Comparison of ENCODE assay signal across 22 cellular contexts in the genomic region with DNA sequence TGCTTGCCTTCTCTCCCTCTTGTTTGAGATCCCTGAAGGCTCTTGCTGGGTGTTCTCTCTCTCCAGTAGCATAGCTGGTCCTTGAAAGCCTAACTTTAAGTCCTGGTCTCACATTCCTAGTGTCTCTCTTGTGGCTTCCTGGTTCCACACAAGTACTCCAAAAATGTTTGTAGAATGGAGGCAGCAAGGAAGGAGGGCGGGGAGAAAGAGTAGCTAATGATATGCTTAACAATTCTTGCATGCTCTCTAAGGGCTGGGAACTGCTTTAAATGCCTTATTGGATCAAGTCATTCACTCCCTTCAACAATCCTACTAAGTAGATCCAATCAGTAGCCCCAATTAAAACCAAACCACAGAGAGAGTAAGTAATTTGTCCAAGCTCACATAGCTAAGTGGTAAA.
DNase-seq lines count a peak whose midpoint lies in the region; ATAC-seq, FAIRE-seq and TF ChIP-seq lines count a peak whose summit lies in the region.
"Had no signal": no experiment of that assay in that cellular context is flagged by ENCODE, and none has a peak within 500 bp of the region (broad histone marks: within the 10 kb centered on the region; RNA-seq: fewer than 3 reads in every experiment).

No MANE protein-coding gene starts in this region.

- ATAC-seq in PC-3: no peak
- ATAC-seq: activated CD8-positive, alpha-beta T cell treated with anti-CD3 and anti-CD28 coated beads, Interleukin-2, amount 10 ng/mL, durations not matched to agents 7 days and 5 days; activated T-cell treated with anti-CD3 and anti-CD28 coated beads, Interleukin-2, amount 50 U/mL, for 4 hours; body of pancreas; CD8-positive, alpha-beta T cell; psoas muscle had no signal

- H3K14ac ChIP-seq in trophoblast cell (ENCODE audit: low read length): no peak overlapping the region

- peak overlapping the region; percentile 11; the same call in 1 of the 2 replicates for H3K9ac ChIP-seq in PC-3 (ENCODE audit: low read length)
- no peak overlapping the region for H3K9ac ChIP-seq in trophoblast cell (ENCODE audit: low read length)

- FAIRE-seq in frontal cortex (lab: Jason Lieb, UNC): no peak
- FAIRE-seq: endometrium, kidney, RCC 7860 had no signal

- no peak overlapping the region for H3K23ac ChIP-seq in trophoblast cell (ENCODE audit: low read length)

- no peak overlapping the region for H4K91ac ChIP-seq in trophoblast cell (ENCODE audit: low read depth, low read length)

- H3K9me3 ChIP-seq in PC-3 (ENCODE audit: low read length) (no peaks in the 10 kb centered on the region), esophagus squamous epithelium (no peaks in the 10 kb centered on the region), trophoblast cell (ENCODE audit: insufficient read depth, low read depth, low read length) (no peaks in the 10 kb centered on the region)
- H3K9me3 ChIP-seq: body of pancreas, psoas muscle, spleen had no signal

- H2BK5ac ChIP-seq in trophoblast cell (ENCODE audit: low read depth, low read length, poor library complexity): no peak overlapping the region

- no peaks in the 10 kb centered on the region for H3K9me2 ChIP-seq in PC-3 (replicated peaks; ENCODE audit: low read length)

- TF ChIP-seq POLR2A in esophagus squamous epithelium (IDR thresholded peaks at IDR 0.05): no peak

- H2AFZ ChIP-seq in PC-3 (ENCODE audit: low read length) (peak overlapping the region; percentile 46; the same call in 1 of the 2 replicates), trophoblast cell (ENCODE audit: insufficient read depth, low read length, poor library complexity) (no peak overlapping the region)
- H2AFZ ChIP-seq: hepatocyte had no signal

- peak overlapping the region; percentile 100 for H3K27ac ChIP-seq in PC-3 (ENCODE audit: low read length)
- peak overlapping the region in 3 of 4 donors; percentile 12 to 31 (median 26) for H3K27ac ChIP-seq in esophagus squamous epithelium
- no peak overlapping the region for H3K27ac ChIP-seq in trophoblast cell (ENCODE audit: low read depth, low read length)
- H3K27ac ChIP-seq: body of pancreas, coronary artery, hepatocyte, psoas muscle, spleen had no signal

- H3K27me3 ChIP-seq in PC-3 (ENCODE audit: low read length) (no peaks in the 10 kb centered on the region), esophagus squamous epithelium (no peaks in the 10 kb centered on the region), trophoblast cell (ENCODE audit: insufficient read depth, low read length) (no peaks in the 10 kb centered on the region)
- H3K27me3 ChIP-seq: body of pancreas, hepatocyte, spleen had no signal

- no peak overlapping the region for H3K18ac ChIP-seq in trophoblast cell (ENCODE audit: low read length)

- no peaks in the 10 kb centered on the region for H3K79me1 ChIP-seq in trophoblast cell (ENCODE audit: low read length)

- no peak overlapping the region for H2AK5ac ChIP-seq in trophoblast cell (ENCODE audit: low read length)

- CTCF ChIA-PET in PC-3 (lab: Charles Lee): no interaction called here

- TF ChIP-seq CTCF in PC-3 (conservative IDR thresholded peaks at IDR 0.05; ENCODE audit: low read depth, low read length) (no peak), esophagus squamous epithelium (IDR thresholded peaks at IDR 0.05) (no peak)

- H3K4me1 ChIP-seq in PC-3 (ENCODE audit: insufficient read depth, low read length) (peaks cover 32% of the 10 kb centered on the region), esophagus squamous epithelium (peaks cover 0 to 38% (median 0%) of the 10 kb centered on the region in 3 donors), trophoblast cell (ENCODE audit: control insufficient read depth in 1 of 2, insufficient read depth in 2 of 2, low read length in 2 of 2) (no peaks in the 10 kb centered on the region)
- H3K4me1 ChIP-seq: body of pancreas, psoas muscle, spleen had no signal

- DNase-seq in EH (ENCODE audit: low read depth) (peak; percentile 79), PC-3 (no peak), esophagus squamous epithelium (lab: John Stamatoyannopoulos, UW) (no peak), trophoblast cell (peak; percentile 47 to 67), NCI-H345 treated with DMSO at 0.1 percent for 48 hours (lab: John Stamatoyannopoulos, UW; ENCODE audit: unreplicated experiment) (no peak), NCI-H524 treated with DMSO at 0.1 percent for 48 hours (lab: John Stamatoyannopoulos, UW) (no peak), NCI-H69 (lab: John Stamatoyannopoulos, UW) (no peak), frontal cortex (ENCODE audit: low spot score in 2 of 2) (no peak)
- DNase-seq: activated CD4-positive, CD25-positive, alpha-beta regulatory T cell; activated CD8-positive, alpha-beta T cell treated with anti-CD3 and anti-CD28 coated beads, Interleukin-2, amount 10 ng/mL, durations not matched to agents 7 days and 5 days; activated T-cell treated with anti-CD3 and anti-CD28 coated beads, Interleukin-2, amount 50 U/mL, for 4 hours; body of pancreas; CD8-positive, alpha-beta T cell; DMS79 treated with DMSO at 0.1 percent for 48 hours; kidney; NCI-H226; psoas muscle; spleen had no signal

- POLR2A ChIA-PET in PC-3 (lab: Charles Lee; ENCODE audit: unreplicated experiment): no interaction called here

- H4K8ac ChIP-seq in trophoblast cell (ENCODE audit: low read depth, low read length): no peak overlapping the region

- BruUV-seq in PC-3 (replicated peaks; lab: Mats Ljungman, UMichigan): no TSS peak

- H3F3A ChIP-seq in PC-3 (ENCODE audit: low read length, unreplicated experiment): no peaks in the 10 kb centered on the region

- intact Hi-C loops in PC-3 (cut with micrococcal nuclease) (loop anchor here (5.0 to 10.0 kb wide), 3 partner anchors 191 to 581 kb away; no protein-coding TSS in a partner anchor), esophagus squamous epithelium (cut with DNase I) (no loop called here)

- H3K4me3 ChIP-seq in PC-3 (ENCODE audit: low read length): no peak overlapping the region
- no peak overlapping the region for H3K4me3 ChIP-seq in esophagus squamous epithelium
- no peak overlapping the region for H3K4me3 ChIP-seq in trophoblast cell (ENCODE audit: low read depth, low read length)
- H3K4me3 ChIP-seq: body of pancreas, coronary artery, hepatocyte, psoas muscle, spleen had no signal

- H3K4ac ChIP-seq in trophoblast cell (ENCODE audit: low read depth, low read length): no peak overlapping the region

- no peak overlapping the region for H4K12ac ChIP-seq in trophoblast cell (ENCODE audit: low read depth, low read length)

- H4K20me1 ChIP-seq in PC-3 (ENCODE audit: low read length): no peaks in the 10 kb centered on the region

- H3K79me2 ChIP-seq in PC-3 (ENCODE audit: low read length) (no peaks in the 10 kb centered on the region), trophoblast cell (ENCODE audit: control insufficient read depth, insufficient read depth, low read length, poor library complexity) (no peaks in the 10 kb centered on the region)
- H3K79me2 ChIP-seq: hepatocyte had no signal

- H2BK120ac ChIP-seq in trophoblast cell (ENCODE audit: insufficient read depth, low read length, poor library complexity): no peak overlapping the region

- H3K36me3 ChIP-seq in PC-3 (ENCODE audit: low read depth, low read length) (no peaks in the 10 kb centered on the region), esophagus squamous epithelium (no peaks in the 10 kb centered on the region), trophoblast cell (ENCODE audit: control insufficient read depth in 1 of 2, insufficient read depth in 2 of 2, low read length in 2 of 2) (no peaks in the 10 kb centered on the region)
- H3K36me3 ChIP-seq: spleen had no signal

- H2BK12ac ChIP-seq in trophoblast cell (ENCODE audit: low read length): no peak overlapping the region

- WGBS in esophagus squamous epithelium, 2 donors: 72 to 80% methylated on average over 1 of the region's 1 CpG
- WGBS in trophoblast cell (ENCODE audit: extremely low coverage, insufficient coverage, insufficient read length): no CpG with 5 or more reads among the region's 1 CpG

- no peak overlapping the region for H3K4me2 ChIP-seq in PC-3 (ENCODE audit: low read length)
- no peak overlapping the region for H3K4me2 ChIP-seq in trophoblast cell (ENCODE audit: low read length)
- H3K4me2 ChIP-seq: hepatocyte had no signal

Comparison
In these comparisons a context has a peak if more than half of its experiments do, and no peak if none do; other contexts are left out.
1. DNase-seq: peak in EH (single experiment) and trophoblast cell (2 of 2); none in PC-3 (single experiment), esophagus squamous epithelium (single experiment), NCI-H345 treated with DMSO at 0.1 percent for 48 hours (single experiment), NCI-H524 treated with DMSO at 0.1 percent for 48 hours (single experiment), NCI-H69 (single experiment) and frontal cortex (0 of 2).